8 cellular contexts compared by ENCODE assay signal in genomic region chr7:99580778-99581332, GRCh38. TPM values are rescaled to one million over a fixed set of nuclear protein-coding genes. Genes with fewer than 3 reads are reported as not detected.
A peak's percentile ranks its signal among the peaks of the same experiment; 100 is the strongest.
DNase-seq lines count a peak whose midpoint lies in the region; ATAC-seq and TF ChIP-seq lines count a peak whose summit lies in the region.
"Not testable (repeated sequence)": the region's sequence is repeated elsewhere in the genome, so short reads cannot be mapped to it uniquely, and the experiment has no call there.

No MANE protein-coding gene starts in this region.

- H3K4me1 ChIP-seq in HUES6 (ENCODE audit: control insufficient read depth, insufficient read depth, low read length), result peaks cover 12% of the 10 kb centered on the region
- H3K4me1 ChIP-seq in body of pancreas, result peaks cover 14% of the 10 kb centered on the region
- peaks cover 0 to 22% (median 7%) of the 10 kb centered on the region in 3 donors for H3K4me1 ChIP-seq in esophagus squamous epithelium

- peak overlapping the region; percentile 73 for H3K4me3 Mint-ChIP-seq in activated CD4-positive, alpha-beta T cell treated with anti-CD3 and anti-CD28 coated beads, Interleukin-2, amount 10 ng/mL, durations not matched to agents 7 days and 5 days
- peak overlapping the region; percentile 92 for H3K4me3 Mint-ChIP-seq in stimulated activated naive B cell treated with anti-CD40 and anti-IgM and Interleukin-4, amounts not matched to agents 10 μg/mL and 1 μg/mL and 100 μg/mL, for 72 hours

- ATAC-seq in body of pancreas, result peak; percentile 16
- ATAC-seq in stimulated activated naive B cell treated with anti-CD40 and anti-IgM and Interleukin-4, amounts not matched to agents 10 μg/mL and 1 μg/mL and 100 μg/mL, for 72 hours (replicated peaks), result not testable (repeated sequence)

- TF ChIP-seq CTCF in AG04450 (IDR thresholded peaks at IDR 0.05; ENCODE audit: low read depth, low read length); body of pancreas (IDR thresholded peaks at IDR 0.05); esophagus squamous epithelium (IDR thresholded peaks at IDR 0.05); kidney epithelial cell (IDR thresholded peaks at IDR 0.05; ENCODE audit: insufficient read depth, low read length, poor library complexity, severe bottlenecking); neural cell (IDR thresholded peaks at IDR 0.05; ENCODE audit: poor library complexity, severe bottlenecking): not testable (repeated sequence)

- peak overlapping the region; percentile 79 for H2AFZ ChIP-seq in neural cell (ENCODE audit: low read depth, low read length)

- H4K20me1 ChIP-seq in neural cell (ENCODE audit: insufficient read depth), result not testable (repeated sequence)

- 51 to 62% methylated on average over 4 of the region's 4 CpGs for WGBS in body of pancreas, 2 donors
- 46 to 59% methylated on average over 4 of the region's 4 CpGs for WGBS in esophagus squamous epithelium, 2 donors

- TF ChIP-seq RAD21 in neural cell (conservative IDR thresholded peaks at IDR 0.05), result not testable (repeated sequence)

- H3K9me3 ChIP-seq in AG04450 (ENCODE audit: control insufficient read depth, insufficient read depth, low read length); HUES6 (ENCODE audit: control insufficient read depth, insufficient read depth, low read depth, low read length); body of pancreas; esophagus squamous epithelium; neural cell (ENCODE audit: low read length): not testable (repeated sequence)

- H3K9me3 Mint-ChIP-seq in activated CD4-positive, alpha-beta T cell treated with anti-CD3 and anti-CD28 coated beads, Interleukin-2, amount 10 ng/mL, durations not matched to agents 7 days and 5 days; stimulated activated naive B cell treated with anti-CD40 and anti-IgM and Interleukin-4, amounts not matched to agents 10 μg/mL and 1 μg/mL and 100 μg/mL, for 72 hours: not testable (repeated sequence)

- peaks cover 20% of the 10 kb centered on the region for H3K4me1 Mint-ChIP-seq in activated CD4-positive, alpha-beta T cell treated with anti-CD3 and anti-CD28 coated beads, Interleukin-2, amount 10 ng/mL, durations not matched to agents 7 days and 5 days
- H3K4me1 Mint-ChIP-seq in stimulated activated naive B cell treated with anti-CD40 and anti-IgM and Interleukin-4, amounts not matched to agents 10 μg/mL and 1 μg/mL and 100 μg/mL, for 72 hours, result peaks cover 15 to 33% of the 10 kb centered on the region in 2 donors

- not testable (repeated sequence) for DNase-seq in AG04450 (ENCODE audit: low read depth, low spot score); activated CD4-positive, alpha-beta T cell treated with anti-CD3 and anti-CD28 coated beads, Interleukin-2, amount 10 ng/mL, durations not matched to agents 7 days and 5 days; body of pancreas; esophagus squamous epithelium (lab: John Stamatoyannopoulos, UW); kidney epithelial cell (ENCODE audit: low read depth); stimulated activated naive B cell treated with anti-CD40 and anti-IgM and Interleukin-4, amounts not matched to agents 10 μg/mL and 1 μg/mL and 100 μg/mL, for 72 hours

- not testable (repeated sequence) for TF ChIP-seq POLR2A in body of pancreas (IDR thresholded peaks at IDR 0.05); esophagus squamous epithelium (IDR thresholded peaks at IDR 0.05)

- H3K9ac ChIP-seq in HUES6 (ENCODE audit: low read length) (peak overlapping the region; percentile 54), neural cell (ENCODE audit: low read length) (peak overlapping the region; percentile 64)

- H3K27me3 ChIP-seq in AG04450 (ENCODE audit: control insufficient read depth, insufficient read depth, low read length); HUES6 (ENCODE audit: control insufficient read depth, insufficient read depth, low read length); body of pancreas; esophagus squamous epithelium; kidney epithelial cell (ENCODE audit: control insufficient read depth, insufficient read depth, low read length); neural cell (ENCODE audit: insufficient read depth, low read depth, low read length): not testable (repeated sequence)

- H3K27ac ChIP-seq in AG04450 (ENCODE audit: low read depth, low read length); HUES6 (ENCODE audit: low read depth, low read length); body of pancreas: not testable (repeated sequence)
- H3K27ac ChIP-seq in esophagus squamous epithelium (peak overlapping the region in 1 of 4 donors; percentile 64), neural cell (ENCODE audit: low read length) (peak overlapping the region; percentile 40)

- not testable (repeated sequence) for H3K36me3 ChIP-seq in HUES6 (ENCODE audit: control insufficient read depth, insufficient read depth, low read length); body of pancreas (replicated peaks in 1 of 2; ENCODE audit: insufficient read depth in 1 of 2, low read depth in 2 of 2); esophagus squamous epithelium; kidney epithelial cell (ENCODE audit: control insufficient read depth, insufficient read depth, low read length); neural cell (ENCODE audit: insufficient read depth, low read length)

- POLR2A ChIA-PET in AG04450 (lab: Yijun Ruan, JAX), result interaction anchor here (0.6 to 0.7 kb wide), 3 partner anchors 47 to 105 kb away, joined by 3 to 8 read pairs (median 6); partner anchors contain the start of gene ZKSCAN5
- POLR2A ChIA-PET in activated CD4-positive, alpha-beta T cell treated with anti-CD3 and anti-CD28 coated beads, Interleukin-2, amount 10 ng/mL, durations not matched to agents 7 days and 5 days (lab: Charles Lee), result not testable (repeated sequence)

- intact Hi-C loops in body of pancreas (cut with DNase I); esophagus squamous epithelium (cut with DNase I): not testable (repeated sequence)

- not testable (repeated sequence) for H3K27me3 Mint-ChIP-seq in activated CD4-positive, alpha-beta T cell treated with anti-CD3 and anti-CD28 coated beads, Interleukin-2, amount 10 ng/mL, durations not matched to agents 7 days and 5 days; stimulated activated naive B cell treated with anti-CD40 and anti-IgM and Interleukin-4, amounts not matched to agents 10 μg/mL and 1 μg/mL and 100 μg/mL, for 72 hours

- H3F3A ChIP-seq in neural cell (ENCODE audit: insufficient read depth, low read length, poor library complexity, severe bottlenecking), result not testable (repeated sequence)

- H3K4me3 ChIP-seq in AG04450 (ENCODE audit: low read depth, low read length), result peak overlapping the region; percentile 63
- peak overlapping the region; percentile 59 for H3K4me3 ChIP-seq in HUES6 (ENCODE audit: low read depth, low read length)
- not testable (repeated sequence) for H3K4me3 ChIP-seq in body of pancreas
- peak overlapping the region in 3 of 4 donors; percentile 60 to 67 (median 61) for H3K4me3 ChIP-seq in esophagus squamous epithelium
- peak overlapping the region; percentile 32 for H3K4me3 ChIP-seq in kidney epithelial cell (ENCODE audit: low read depth, low read length)
- H3K4me3 ChIP-seq in neural cell (ENCODE audit: low read length), result peak overlapping the region; percentile 67

- not testable (repeated sequence) for H3K9me2 ChIP-seq in neural cell (ENCODE audit: insufficient read depth, low read length)

- peak overlapping the region; percentile 46 for H3K27ac Mint-ChIP-seq in activated CD4-positive, alpha-beta T cell treated with anti-CD3 and anti-CD28 coated beads, Interleukin-2, amount 10 ng/mL, durations not matched to agents 7 days and 5 days
- peak overlapping the region; percentile 47 for H3K27ac Mint-ChIP-seq in stimulated activated naive B cell treated with anti-CD40 and anti-IgM and Interleukin-4, amounts not matched to agents 10 μg/mL and 1 μg/mL and 100 μg/mL, for 72 hours

- H3K79me2 ChIP-seq in neural cell (replicated peaks; ENCODE audit: insufficient read depth, low read length), result not testable (repeated sequence)

- TF ChIP-seq EP300 in neural cell (conservative IDR thresholded peaks at IDR 0.05; ENCODE audit: poor library complexity, severe bottlenecking), result not testable (repeated sequence)

- not testable (repeated sequence) for H3K4me2 ChIP-seq in neural cell (ENCODE audit: low read length)

- not testable (repeated sequence) for H3K36me3 Mint-ChIP-seq in activated CD4-positive, alpha-beta T cell treated with anti-CD3 and anti-CD28 coated beads, Interleukin-2, amount 10 ng/mL, durations not matched to agents 7 days and 5 days (ENCODE audit: low read depth); stimulated activated naive B cell treated with anti-CD40 and anti-IgM and Interleukin-4, amounts not matched to agents 10 μg/mL and 1 μg/mL and 100 μg/mL, for 72 hours

- CTCF ChIA-PET in AG04450 (lab: Charles Lee), result interaction anchor here (0.6 to 1.5 kb wide), 4 partner anchors 9 to 120 kb away, joined by 3 to 7 read pairs (median 6); no protein-coding TSS in a partner anchor
- CTCF ChIA-PET in activated CD4-positive, alpha-beta T cell treated with anti-CD3 and anti-CD28 coated beads, Interleukin-2, amount 10 ng/mL, durations not matched to agents 7 days and 5 days (lab: Charles Lee), result interaction anchor here (1.0 to 1.3 kb wide), 2 partner anchors 9 to 22 kb away, joined by 3 to 7 read pairs; no protein-coding TSS in a partner anchor

RNA-seq across cellular contexts. Expression of gene TMEM225B, which starts 17.2 kb away (rescaled TPM):
- polyA plus RNA-seq in AG04450 (2011; rRNA removed) (0.72 and 1.2 TPM in 2 replicates), neural cell (2.9 and 3.6 TPM in 2 replicates)
- 1.4 and 2.1 TPM in 2 replicates for polyA minus RNA-seq in AG04450 (2011; rRNA and poly(A)+ RNA removed)
- total RNA-seq in activated CD4-positive, alpha-beta T cell treated with anti-CD3 and anti-CD28 coated beads, Interleukin-2, amount 10 ng/mL, durations not matched to agents 7 days and 5 days, result 1 to 10 TPM; 1.2 to 1.3 TPM
- total RNA-seq in body of pancreas (under 1 TPM in 1 of 2 donors, not detected in 1; 0.52 TPM), esophagus squamous epithelium (under 1 TPM in 2 of 4 donors, not detected in 2; 0.23 to 0.57 TPM), kidney epithelial cell (0.27 TPM in 1 of 2 replicates, not detected in the other)
- 1.3 and 1.7 TPM in 2 replicates for polyA minus RNA-seq in neural cell

RNA-seq across cellular contexts. Expression of gene ZNF655, which starts 22.4 kb away (rescaled TPM):
- polyA plus RNA-seq in AG04450 (2011; rRNA removed) (62.9 and 79.3 TPM in 2 replicates), neural cell (89.0 and 92.8 TPM in 2 replicates)
- polyA minus RNA-seq in AG04450 (2011; rRNA and poly(A)+ RNA removed), result 74.2 and 83.2 TPM in 2 replicates
- 10 to 100 TPM; 92.0 to 92.7 TPM for total RNA-seq in activated CD4-positive, alpha-beta T cell treated with anti-CD3 and anti-CD28 coated beads, Interleukin-2, amount 10 ng/mL, durations not matched to agents 7 days and 5 days
- total RNA-seq in body of pancreas (10 to 100 TPM; 73.5 to 86.4 TPM), esophagus squamous epithelium (100 to 1,000 TPM in 3 of 4 donors, 10 to 100 TPM in 1; 78.6 to 167 (median 107) TPM), kidney epithelial cell (48.0 and 54.4 TPM in 2 replicates)
- polyA minus RNA-seq in neural cell, result 123 and 139 TPM in 2 replicates

RNA-seq across cellular contexts. Expression of gene FAM200A, which starts 28.9 kb away (rescaled TPM):
- 8.1 and 11.8 TPM in 2 replicates for polyA plus RNA-seq in AG04450 (2011; rRNA removed)
- 4.1 and 6.1 TPM in 2 replicates for polyA minus RNA-seq in AG04450 (2011; rRNA and poly(A)+ RNA removed)
- 1 to 10 TPM; 4.9 to 5.4 TPM for total RNA-seq in activated CD4-positive, alpha-beta T cell treated with anti-CD3 and anti-CD28 coated beads, Interleukin-2, amount 10 ng/mL, durations not matched to agents 7 days and 5 days
- 1 to 10 TPM; 3.9 to 7.3 TPM for total RNA-seq in body of pancreas
- 1 to 10 TPM; 1.9 to 5.6 (median 5.1) TPM for total RNA-seq in esophagus squamous epithelium
- 7.6 and 8.2 TPM in 2 replicates for total RNA-seq in kidney epithelial cell
- polyA plus RNA-seq in neural cell, result 21.7 and 24.0 TPM in 2 replicates
- polyA minus RNA-seq in neural cell, result 29.2 and 30.3 TPM in 2 replicates

RNA-seq across cellular contexts. Expression of gene ZSCAN25, which starts 35.9 kb away (rescaled TPM):
- 6.4 and 6.7 TPM in 2 replicates for polyA plus RNA-seq in AG04450 (2011; rRNA removed)
- polyA minus RNA-seq in AG04450 (2011; rRNA and poly(A)+ RNA removed), result 13.6 and 15.2 TPM in 2 replicates
- 10 to 100 TPM; 28.5 to 31.1 TPM for total RNA-seq in activated CD4-positive, alpha-beta T cell treated with anti-CD3 and anti-CD28 coated beads, Interleukin-2, amount 10 ng/mL, durations not matched to agents 7 days and 5 days
- total RNA-seq in body of pancreas, result 10 to 100 TPM; 12.7 to 25.7 TPM
- total RNA-seq in esophagus squamous epithelium, result 10 to 100 TPM in 3 of 4 donors, 1 to 10 TPM in 1; 8.0 to 19.1 (median 14.9) TPM
- 12.9 and 13.1 TPM in 2 replicates for total RNA-seq in kidney epithelial cell
- polyA plus RNA-seq in neural cell, result 12.1 and 12.2 TPM in 2 replicates
- polyA minus RNA-seq in neural cell, result 21.9 and 23.2 TPM in 2 replicates
